In the genomic region with DNA sequence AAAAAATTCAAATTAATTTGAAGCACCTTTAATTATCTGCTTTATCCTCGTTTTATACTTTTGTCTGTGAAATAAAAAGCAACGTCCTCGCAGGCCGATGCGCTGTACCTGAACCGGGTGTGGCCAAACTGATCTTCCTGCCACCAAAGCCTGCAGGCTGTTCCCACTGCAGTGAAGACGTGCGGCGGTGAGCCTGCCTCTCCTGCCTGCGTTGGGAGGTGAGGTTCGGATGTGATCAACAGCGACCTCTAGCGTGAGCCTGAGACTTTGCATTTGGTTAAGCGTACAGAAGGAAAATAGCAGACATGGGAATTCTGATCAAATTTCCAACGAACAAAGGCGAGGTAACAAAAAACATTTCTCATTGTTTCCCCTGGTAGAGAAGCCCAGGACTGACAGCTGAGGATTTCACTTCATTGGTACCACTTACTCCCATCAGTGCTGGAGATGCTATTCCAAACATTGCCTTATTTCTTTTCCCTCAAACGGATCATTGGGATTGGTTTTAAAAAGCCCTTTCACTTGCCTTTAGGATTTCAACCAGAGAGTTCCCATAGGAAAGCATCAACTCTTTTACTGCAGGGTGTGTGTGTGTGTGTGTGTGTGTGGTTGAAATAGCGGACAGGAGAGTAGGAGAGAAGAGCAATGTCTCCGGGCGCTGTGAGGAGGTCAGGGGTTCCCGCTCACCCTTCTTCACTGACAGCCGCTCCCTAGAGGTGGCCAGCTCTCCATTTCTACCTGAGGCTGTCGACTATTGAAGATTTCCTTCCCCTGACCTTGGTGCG, we compare ENCODE assay signal across 7 cellular contexts. TPM values are rescaled to one million over a fixed set of nuclear protein-coding genes. Genes with fewer than 3 reads are reported as not detected.
DNase-seq lines count a peak whose midpoint lies in the region; ATAC-seq lines count a peak whose summit lies in the region.

No MANE protein-coding gene starts in this region.

- ATAC-seq in GM18502 (IDR thresholded peaks at IDR 0.05; ENCODE audit: poor library complexity, unreplicated experiment) (peak; percentile 40), HG03108 (IDR thresholded peaks at IDR 0.05; ENCODE audit: unreplicated experiment) (peak; percentile 52), left colon (peak; percentile 97)

- DNase-seq in NCI-H460 (ENCODE audit: extremely low read depth, low read depth) (peak; percentile 54), cerebellar nuclear complex (lab: John Stamatoyannopoulos, UW) (peak; percentile 77 to 79), left colon (peak; percentile 75 to 79)
- peak; percentile 61 to 69 for DNase-seq in activated CD4-positive, alpha-beta T cell treated with anti-CD3 and anti-CD28 coated beads for 24 hours (ENCODE audit: low read depth in 2 of 2)
- peak; percentile 66 to 77 for DNase-seq in stimulated activated CD4-positive, alpha-beta T cell treated with anti-CD3 and anti-CD28 coated beads, Interleukin-4, amount 100 ng/mL, for 4 hours

- intact Hi-C loops in left colon (cut with DNase I, micrococcal nuclease): loop anchor here (5.0 to 10.0 kb wide), 3 partner anchors 125 to 285 kb away; a partner anchor contains a TSS

RNA-seq across cellular contexts. Expression of a gene that starts 56.6 kb away (rescaled TPM):
- total RNA-seq in NCI-H460 (2014; rRNA removed; shearing (Covaris generic)): not detected in 2 replicates
- polyA plus RNA-seq in NCI-H460 (2014; cell fraction: nucleus; rRNA removed): not detected in 2 replicates
- not detected for total RNA-seq in left colon

Comparison
In these comparisons a context has a peak if more than half of its experiments do, and no peak if none do; other contexts are left out.
1. Peak in every context shown above with its lines: DNase-seq and ATAC-seq.
2. ATAC-seq: peak in every context shown above with its lines; median percentile 97 in left colon; 52 in HG03108; 40 in GM18502.